Comparison of ENCODE assay signal across 16 cellular contexts in the genomic region with DNA sequence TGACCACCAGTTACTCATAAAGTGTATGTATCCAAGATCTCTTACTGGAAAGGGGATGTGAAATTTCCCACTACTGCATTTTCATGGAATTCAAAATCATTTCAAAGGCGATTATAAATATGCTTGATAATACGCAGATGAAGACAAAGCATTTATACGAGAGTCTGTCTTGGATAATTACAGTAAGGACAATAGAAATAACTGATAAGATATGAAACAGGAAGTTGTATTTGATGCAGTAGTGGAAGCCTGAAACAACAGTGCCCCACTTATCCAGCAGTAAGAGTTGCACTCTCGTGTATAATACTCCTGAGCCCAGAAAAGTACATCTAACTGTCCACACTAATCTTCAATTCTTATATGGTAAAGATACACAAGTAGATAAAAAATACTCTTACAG.
"Had no signal": no experiment of that assay in that cellular context is flagged by ENCODE, and none has a peak within 500 bp of the region (broad histone marks: within the 10 kb centered on the region; RNA-seq: fewer than 3 reads in every experiment).

No MANE protein-coding gene starts in this region.

- H3K4me1 ChIP-seq: body of pancreas, prostate gland, thyroid gland had no signal

- H3K9me3 ChIP-seq: body of pancreas, prostate gland, thyroid gland had no signal

- H3K27ac ChIP-seq: body of pancreas, epithelial cell of prostate, prostate gland, thyroid gland had no signal

- H3K4me3 ChIP-seq: body of pancreas, prostate gland, thyroid gland had no signal

- H3K27me3 ChIP-seq: body of pancreas, thyroid gland had no signal

- FAIRE-seq: urothelium cell line had no signal

- DNase-seq: activated CD4-positive, alpha-beta T cell treated with anti-CD3 and anti-CD28 coated beads, Interleukin-2, amount 10 ng/mL, durations not matched to agents 24 days and 14 days; activated CD4-positive, CD25-positive, alpha-beta regulatory T cell; activated CD8-positive, alpha-beta T cell treated with anti-CD3 and anti-CD28 coated beads for 36 hours; activated naive CD4-positive, alpha-beta T cell treated with anti-CD3 and anti-CD28 coated beads for 36 hours; activated T-cell treated with anti-CD3 and anti-CD28 coated beads, Interleukin-2, amount 50 U/mL, for 24 hours; body of pancreas; foreskin fibroblast; mesenchymal stem cell; naive thymus-derived CD4-positive, alpha-beta T cell; right cardiac atrium; stimulated activated CD4-positive, alpha-beta T cell treated with anti-CD3 and anti-CD28 coated beads, Interleukin-2, amount 100 ng/mL, for 24 hours; stimulated activated naive CD4-positive, alpha-beta T cell treated with Interleukin-2 at 50 U/mL for 16 hours; thyroid gland had no signal

- H3K36me3 ChIP-seq: prostate gland, thyroid gland had no signal

- ATAC-seq: activated CD8-positive, alpha-beta T cell treated with anti-CD3 and anti-CD28 coated beads for 36 hours; body of pancreas; naive thymus-derived CD4-positive, alpha-beta T cell; right cardiac atrium had no signal
